8 cellular contexts compared by ENCODE assay signal in the genomic region with DNA sequence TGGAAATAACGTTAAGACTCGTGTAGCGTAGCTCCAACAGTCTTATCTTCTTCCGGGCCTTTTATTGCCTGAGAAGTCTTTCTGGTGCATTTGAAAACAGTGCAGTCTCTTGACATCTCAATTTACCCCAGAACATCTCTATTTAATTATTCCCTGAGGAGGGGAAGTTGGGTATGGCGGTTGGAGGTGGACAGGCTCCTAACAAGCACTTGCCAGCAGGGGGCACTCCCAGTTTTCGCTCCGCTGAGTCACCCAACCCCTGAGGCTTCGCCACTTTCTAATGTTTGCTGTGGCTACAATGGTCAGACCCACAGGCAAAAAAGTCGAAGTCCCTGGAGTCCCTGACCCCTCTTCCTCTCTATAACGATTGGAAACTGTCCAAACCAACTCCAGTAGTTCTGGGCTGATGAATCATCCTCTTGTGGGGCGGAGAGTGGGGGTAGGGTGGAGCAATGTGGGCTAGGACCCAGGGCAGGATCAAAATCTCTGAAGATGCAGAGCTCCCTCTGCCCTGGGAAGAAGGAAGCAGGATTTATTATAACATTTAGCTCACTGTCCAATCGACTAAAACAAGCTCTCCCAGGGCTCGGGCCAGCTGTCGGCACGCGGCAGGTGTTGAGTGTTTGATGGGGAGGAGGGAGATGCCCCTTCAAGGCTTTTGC.
DNase-seq lines count a peak whose midpoint lies in the region; ATAC-seq and TF ChIP-seq lines count a peak whose summit lies in the region.

No MANE protein-coding gene starts in this region.

- no peaks in the 10 kb centered on the region for H4K20me1 ChIP-seq in DND-41 (ENCODE audit: insufficient read depth, low read length)
- no peaks in the 10 kb centered on the region for H4K20me1 ChIP-seq in GM23338 (replicated peaks; ENCODE audit: insufficient read depth)

- peaks cover 2% of the 10 kb centered on the region for H3K27me3 Mint-ChIP-seq in GM23338 (ENCODE audit: insufficient read depth, low read depth, poor library complexity)
- H3K27me3 Mint-ChIP-seq in activated T-helper 2 cell treated with anti-CD3 and anti-CD28 coated beads, Interferon-gamma antibody, Interleukin-2, Interleukin-4, amounts not matched to agents 10 μg/mL and 5 μg/mL and 100 μg/mL, durations not matched to agents 14 hours and 24 hours and 36 hours (ENCODE audit: low read depth) = no peaks in the 10 kb centered on the region

- peak; percentile 37; the same call in 2 of the 3 replicates for ATAC-seq in DND-41 (ENCODE audit: insufficient read depth, low read depth)
- ATAC-seq in GM23338 = peak; percentile 99

- H3K9me3 ChIP-seq in DND-41 (ENCODE audit: insufficient read depth, low read length, severe bottlenecking) (no peaks in the 10 kb centered on the region), colonic mucosa (no peaks in the 10 kb centered on the region), liver (ENCODE audit: control insufficient read depth in 4 of 4, low read length in 3 of 4) (no peaks in the 10 kb centered on the region)

- H2AFZ ChIP-seq in DND-41 (ENCODE audit: low read depth, low read length) = no peak overlapping the region
- H2AFZ ChIP-seq in GM23338 = peak overlapping the region; percentile 64

- DNase-seq in DND-41 = peak; percentile 32
- peak; percentile 87 for DNase-seq in GM23338 (ENCODE audit: low spot score)
- peak; percentile 73 for DNase-seq in NCI-H526 treated with DMSO at 0.1 percent for 48 hours (lab: John Stamatoyannopoulos, UW)
- peak; percentile 47 for DNase-seq in colonic mucosa
- DNase-seq in 8988T = no peak
- no peak for DNase-seq in NCI-H128 (lab: John Stamatoyannopoulos, UW; ENCODE audit: unreplicated experiment)
- no peak for DNase-seq in activated T-helper 2 cell treated with anti-CD3 and anti-CD28 coated beads, Interferon-gamma antibody, Interleukin-2, Interleukin-4, amounts not matched to agents 10 μg/mL and 5 μg/mL and 100 μg/mL, durations not matched to agents 14 hours and 24 hours and 36 hours (ENCODE audit: low spot score)

- WGBS in liver = 38% methylated on average over 16 of the region's 16 CpGs

- no peaks in the 10 kb centered on the region for H3K9me3 Mint-ChIP-seq in GM23338
- no peaks in the 10 kb centered on the region for H3K9me3 Mint-ChIP-seq in activated T-helper 2 cell treated with anti-CD3 and anti-CD28 coated beads, Interferon-gamma antibody, Interleukin-2, Interleukin-4, amounts not matched to agents 10 μg/mL and 5 μg/mL and 100 μg/mL, durations not matched to agents 14 hours and 24 hours and 36 hours

- intact Hi-C loops in colonic mucosa (cut with DNase I) = loop anchor here (5.0 to 10.0 kb wide), 3 partner anchors 101 to 689 kb away; no protein-coding TSS in a partner anchor
- intact Hi-C loops in activated T-helper 2 cell treated with anti-CD3 and anti-CD28 coated beads, Interferon-gamma antibody, Interleukin-2, Interleukin-4, amounts not matched to agents 10 μg/mL and 5 μg/mL and 100 μg/mL, durations not matched to agents 14 hours and 24 hours and 36 hours (cut with micrococcal nuclease) = no loop called here

- H3K79me2 ChIP-seq in DND-41 (ENCODE audit: insufficient read depth, low read length) (no peaks in the 10 kb centered on the region), GM23338 (replicated peaks; ENCODE audit: insufficient read depth) (no peaks in the 10 kb centered on the region)

- H3K9me2 ChIP-seq in GM23338 (ENCODE audit: insufficient read depth) = no peaks in the 10 kb centered on the region

- H3K27ac ChIP-seq in DND-41 (ENCODE audit: low read length) = no peak overlapping the region
- no peak overlapping the region for H3K27ac ChIP-seq in GM23338 (ENCODE audit: low read depth)
- H3K27ac ChIP-seq in colonic mucosa = no peak overlapping the region
- H3K27ac ChIP-seq in liver (ENCODE audit: low read depth in 1 of 2, low read length in 2 of 2) = no peak overlapping the region

- TF ChIP-seq CTCF in DND-41 (IDR thresholded peaks at IDR 0.05; ENCODE audit: borderline replicate concordance, extremely low read depth, low read length, poor library complexity, severe bottlenecking) (peak; percentile 42), GM23338 (conservative IDR thresholded peaks at IDR 0.05; ENCODE audit: low read depth in 2 of 2) (peak; percentile 82 to 86), colonic mucosa (IDR thresholded peaks at IDR 0.05) (peak; percentile 40), liver (IDR thresholded peaks at IDR 0.05; ENCODE audit: low read depth, low read length, missing input control) (peak; percentile 56)

- peak overlapping the region; percentile 83; the same call in 1 of the 2 replicates for H3K27ac Mint-ChIP-seq in GM23338
- H3K27ac Mint-ChIP-seq in activated T-helper 2 cell treated with anti-CD3 and anti-CD28 coated beads, Interferon-gamma antibody, Interleukin-2, Interleukin-4, amounts not matched to agents 10 μg/mL and 5 μg/mL and 100 μg/mL, durations not matched to agents 14 hours and 24 hours and 36 hours = no peak overlapping the region

- no peaks in the 10 kb centered on the region for H3F3A ChIP-seq in GM23338 (replicated peaks; ENCODE audit: low read depth)

- H3K36me3 Mint-ChIP-seq in GM23338 (ENCODE audit: low read depth) = no peaks in the 10 kb centered on the region
- H3K36me3 Mint-ChIP-seq in activated T-helper 2 cell treated with anti-CD3 and anti-CD28 coated beads, Interferon-gamma antibody, Interleukin-2, Interleukin-4, amounts not matched to agents 10 μg/mL and 5 μg/mL and 100 μg/mL, durations not matched to agents 14 hours and 24 hours and 36 hours (ENCODE audit: low read depth) = no peaks in the 10 kb centered on the region

- no peak overlapping the region for H3K4me3 Mint-ChIP-seq in GM23338
- H3K4me3 Mint-ChIP-seq in activated T-helper 2 cell treated with anti-CD3 and anti-CD28 coated beads, Interferon-gamma antibody, Interleukin-2, Interleukin-4, amounts not matched to agents 10 μg/mL and 5 μg/mL and 100 μg/mL, durations not matched to agents 14 hours and 24 hours and 36 hours (ENCODE audit: low read depth) = no peak overlapping the region

- H3K27me3 ChIP-seq in DND-41 (ENCODE audit: insufficient read depth, low read length, poor library complexity) (no peaks in the 10 kb centered on the region), GM23338 (ENCODE audit: insufficient read depth) (no peaks in the 10 kb centered on the region), colonic mucosa (no peaks in the 10 kb centered on the region), liver (ENCODE audit: control insufficient read depth in 4 of 4, insufficient read depth in 4 of 4, low read length in 3 of 4) (no peaks in the 10 kb centered on the region)

- no peaks in the 10 kb centered on the region for H3K4me1 ChIP-seq in DND-41 (ENCODE audit: insufficient read depth, low read length)
- no peaks in the 10 kb centered on the region for H3K4me1 ChIP-seq in GM23338 (ENCODE audit: insufficient read depth)
- H3K4me1 ChIP-seq in colonic mucosa = no peaks in the 10 kb centered on the region
- no peaks in the 10 kb centered on the region for H3K4me1 ChIP-seq in liver (ENCODE audit: control insufficient read depth in 4 of 4, insufficient read depth in 4 of 4, low read length in 3 of 4)

- H3K4me2 ChIP-seq in DND-41 (ENCODE audit: insufficient read depth, low read length) (no peak overlapping the region), GM23338 (no peak overlapping the region)

- peak; percentile 75 to 84 for TF ChIP-seq RAD21 in liver (IDR thresholded peaks at IDR 0.05)

- peaks cover 8% of the 10 kb centered on the region; the same call in 2 of the 3 replicates for H3K4me1 Mint-ChIP-seq in GM23338
- H3K4me1 Mint-ChIP-seq in activated T-helper 2 cell treated with anti-CD3 and anti-CD28 coated beads, Interferon-gamma antibody, Interleukin-2, Interleukin-4, amounts not matched to agents 10 μg/mL and 5 μg/mL and 100 μg/mL, durations not matched to agents 14 hours and 24 hours and 36 hours (ENCODE audit: low read depth) = peaks cover 5% of the 10 kb centered on the region

- H3K9ac ChIP-seq in DND-41 (ENCODE audit: low read depth, low read length) = no peak overlapping the region
- no peak overlapping the region for H3K9ac ChIP-seq in colonic mucosa (ENCODE audit: low read depth in 2 of 2, low read length in 2 of 2)
- no peak overlapping the region for H3K9ac ChIP-seq in liver (ENCODE audit: low read depth in 1 of 2, low read length in 2 of 2)

- H3K36me3 ChIP-seq in DND-41 (ENCODE audit: insufficient read depth, low read length) (no peaks in the 10 kb centered on the region), GM23338 (ENCODE audit: insufficient read depth) (no peaks in the 10 kb centered on the region), colonic mucosa (no peaks in the 10 kb centered on the region), liver (ENCODE audit: control insufficient read depth in 4 of 4, insufficient read depth in 3 of 4, low read depth in 1 of 4, low read length in 3 of 4) (no peaks in the 10 kb centered on the region)

- H3K4me3 ChIP-seq in DND-41 (ENCODE audit: low read depth in 1 of 2, low read length in 2 of 2) (no peak overlapping the region), GM23338 (no peak overlapping the region), colonic mucosa (no peak overlapping the region), liver (ENCODE audit: low read depth in 1 of 3, low read length in 3 of 3) (no peak overlapping the region)

TF ChIP-seq in GM23338, 12 proteins besides CTCF, POLR2A, EP300 and RAD21 (continues in another document):
- TF ChIP-seq NANOG (IDR thresholded peaks at IDR 0.05; ENCODE audit: borderline replicate concordance) = no peak

TF ChIP-seq in liver, 16 proteins besides CTCF, POLR2A, EP300 and RAD21 (continues in another document):
- TF ChIP-seq RXRA (IDR thresholded peaks at IDR 0.05) (peak; percentile 84 to 89), GABPA (IDR thresholded peaks at IDR 0.05 in 1 of 2, conservative IDR thresholded peaks at IDR 0.05 in 1 of 2) (no peak)

Comparison
In these comparisons a context has a peak if more than half of its experiments do, and no peak if none do; other contexts are left out.
1. DNase-seq: peak in DND-41 (single experiment), GM23338 (single experiment), NCI-H526 treated with DMSO at 0.1 percent for 48 hours (single experiment) and colonic mucosa (single experiment); none in 8988T (single experiment), NCI-H128 (single experiment) and activated T-helper 2 cell treated with anti-CD3 and anti-CD28 coated beads, Interferon-gamma antibody, Interleukin-2, Interleukin-4, amounts not matched to agents 10 μg/mL and 5 μg/mL and 100 μg/mL, durations not matched to agents 14 hours and 24 hours and 36 hours (single experiment).
2. Peak in every context shown above with its lines, with median percentiles within 50 percentile points of each other: CTCF ChIP-seq.